ENCODE assay signal across 9 cellular contexts in genomic region chr19:10107817-10108367, GRCh38. TPM values are rescaled to one million over a fixed set of nuclear protein-coding genes. Genes with fewer than 3 reads are reported as not detected.
A peak's percentile ranks its signal among the peaks of the same experiment; 100 is the strongest.
DNase-seq lines count a peak whose midpoint lies in the region; ATAC-seq and TF ChIP-seq lines count a peak whose summit lies in the region.
"Had no signal": no experiment of that assay in that cellular context is flagged by ENCODE, and none has a peak within 500 bp of the region (broad histone marks: within the 10 kb centered on the region; RNA-seq: fewer than 3 reads in every experiment).

No MANE protein-coding gene starts in this region.

- H3K79me1 ChIP-seq in mesenchymal stem cell (replicated peaks; ENCODE audit: low read length, poor library complexity, severe bottlenecking), result peaks cover 34% of the 10 kb centered on the region

- H3K27ac ChIP-seq in OCI-LY1 (ENCODE audit: low read depth, low read length, poor library complexity, severe bottlenecking) (peak overlapping the region; percentile 67), mesenchymal stem cell (ENCODE audit: low read length, poor library complexity, severe bottlenecking) (no peak overlapping the region), dorsolateral prefrontal cortex (no peak overlapping the region)
- H3K27ac ChIP-seq: adrenal gland, lower lobe of right lung had no signal

- H3F3A ChIP-seq in OCI-LY1 (ENCODE audit: insufficient read depth, low read length), result peaks cover 28% of the 10 kb centered on the region

- no peak overlapping the region for H3K4ac ChIP-seq in mesenchymal stem cell (ENCODE audit: low read depth in 1 of 2, low read length in 2 of 2)

- no peak overlapping the region for H2AK5ac ChIP-seq in mesenchymal stem cell (ENCODE audit: low read length, severe bottlenecking)

- TF ChIP-seq CTCF in OCI-LY1 (IDR thresholded peaks at IDR 0.05; ENCODE audit: low read length), result no peak
- TF ChIP-seq CTCF in dorsolateral prefrontal cortex (IDR thresholded peaks at IDR 0.05 in 54 of 56, conservative IDR thresholded peaks at IDR 0.05 in 2 of 56; ENCODE audit: low read depth in 1 of 56, partially characterized antibody in 56 of 56), result no peak

- H3K4me1 ChIP-seq in OCI-LY1 (ENCODE audit: insufficient read depth, low read length, severe bottlenecking), result peaks cover 86% of the 10 kb centered on the region
- H3K4me1 ChIP-seq in mesenchymal stem cell (ENCODE audit: control insufficient read depth, insufficient read depth, low read depth, low read length), result peaks cover 19% of the 10 kb centered on the region

- no peak overlapping the region for H3K14ac ChIP-seq in mesenchymal stem cell (ENCODE audit: low read length in 2 of 2)

- no peak overlapping the region for H3K18ac ChIP-seq in mesenchymal stem cell (ENCODE audit: low read depth in 1 of 2, low read length in 2 of 2)

- H3K9ac ChIP-seq in OCI-LY1 (ENCODE audit: low read length) (peak overlapping the region; percentile 100), mesenchymal stem cell (ENCODE audit: low read length) (peak overlapping the region; percentile 92)

- peak overlapping the region; percentile 73 for H4K8ac ChIP-seq in mesenchymal stem cell (ENCODE audit: low read length)

- no peak overlapping the region for H2BK12ac ChIP-seq in mesenchymal stem cell (ENCODE audit: low read length in 2 of 2)

- H3K9me3 ChIP-seq in OCI-LY1 (ENCODE audit: low read length) (no peaks in the 10 kb centered on the region), mesenchymal stem cell (ENCODE audit: control insufficient read depth, low read length) (no peaks in the 10 kb centered on the region)
- H3K9me3 ChIP-seq: adrenal gland, lower lobe of right lung had no signal

- H3K79me2 ChIP-seq in OCI-LY1 (ENCODE audit: insufficient read depth, low read length), result peaks cover 13% of the 10 kb centered on the region

- no peaks in the 10 kb centered on the region for H3K9me2 ChIP-seq in OCI-LY1 (ENCODE audit: low read depth, low read length)

- peak overlapping the region; percentile 67 for H4K91ac ChIP-seq in mesenchymal stem cell (ENCODE audit: low read length)

- H2BK15ac ChIP-seq in mesenchymal stem cell (ENCODE audit: low read depth, poor library complexity, severe bottlenecking), result no peak overlapping the region

- DNase-seq in mesenchymal stem cell, result no peak
- no peak for DNase-seq in dorsolateral prefrontal cortex
- DNase-seq in HT-29 (ENCODE audit: low spot score), result no peak
- DNase-seq: adrenal gland, lower lobe of right lung, NCI-H1930 had no signal

- 96% methylated on average over 8 of the region's 14 CpGs for WGBS in mesenchymal stem cell

- H3K4me2 ChIP-seq in OCI-LY1 (ENCODE audit: low read length), result peak overlapping the region; percentile 94
- H3K4me2 ChIP-seq in mesenchymal stem cell (ENCODE audit: low read length, poor library complexity, severe bottlenecking), result no peak overlapping the region

- H4K20me1 ChIP-seq in OCI-LY1 (ENCODE audit: insufficient read depth, low read length), result no peaks in the 10 kb centered on the region

- H3K4me3 ChIP-seq in GM08714 (ENCODE audit: low read length) (peak overlapping the region; percentile 75; the same call in 1 of the 2 replicates), OCI-LY1 (ENCODE audit: low read depth, low read length, poor library complexity, severe bottlenecking) (peak overlapping the region; percentile 99), mesenchymal stem cell (ENCODE audit: insufficient read depth in 1 of 2, low read depth in 1 of 2, low read length in 2 of 2) (peak overlapping the region in 1 of 2 experiments; percentile 12), dorsolateral prefrontal cortex (peak overlapping the region in 5 of 59 donors; percentile 83 to 97 (median 87))

- no peak overlapping the region for H2AFZ ChIP-seq in OCI-LY1 (ENCODE audit: low read length)
- no peak overlapping the region for H2AFZ ChIP-seq in mesenchymal stem cell (ENCODE audit: low read depth, low read length)

- H3K27me3 ChIP-seq in OCI-LY1 (ENCODE audit: insufficient read depth, low read length) (no peaks in the 10 kb centered on the region), mesenchymal stem cell (ENCODE audit: control insufficient read depth in 1 of 2, insufficient read depth in 1 of 2, low read length in 2 of 2) (no peaks in the 10 kb centered on the region), dorsolateral prefrontal cortex (no peaks in the 10 kb centered on the region)
- H3K27me3 ChIP-seq: adrenal gland had no signal

- no peak for ATAC-seq in HG02973 (IDR thresholded peaks at IDR 0.05; ENCODE audit: unreplicated experiment)
- ATAC-seq: lower lobe of right lung had no signal

- H2BK5ac ChIP-seq in mesenchymal stem cell (ENCODE audit: low read depth, low read length, poor library complexity, severe bottlenecking), result no peak overlapping the region

- H3K36me3 ChIP-seq in OCI-LY1 (ENCODE audit: insufficient read depth, low read length), result peaks cover 57% of the 10 kb centered on the region
- peaks cover 46 to 54% of the 10 kb centered on the region in 2 experiments for H3K36me3 ChIP-seq in mesenchymal stem cell (ENCODE audit: control insufficient read depth in 1 of 2, insufficient read depth in 2 of 2, low read depth in 1 of 2, low read length in 2 of 2)

- no peak overlapping the region for H3K23ac ChIP-seq in mesenchymal stem cell (ENCODE audit: low read length in 2 of 2)

- H2BK120ac ChIP-seq in mesenchymal stem cell (ENCODE audit: low read depth, low read length), result no peak overlapping the region

- intact Hi-C loops in dorsolateral prefrontal cortex (cut with DNase I), result loop anchor here (5.0 to 10.0 kb wide), 4 partner anchors 84 to 287 kb away; partner anchors contain the start of genes DNMT1 (in 1 of the 2), ICAM3 (in 1 of the 2), MRPL4 (in 1 of the 2) and RAVER1 (in 1 of the 2)

RNA-seq across cellular contexts. Expression of gene PPAN, which starts 1.7 kb away (rescaled TPM):
- 15.8 TPM for polyA plus RNA-seq in mesenchymal stem cell (2013, experiment 1 of 2)
- polyA plus RNA-seq in mesenchymal stem cell (2013, experiment 2 of 2), result 15.0 TPM
- total RNA-seq in dorsolateral prefrontal cortex, result 10 to 100 TPM; 32.9 to 65.3 (median 43.5) TPM
- total RNA-seq in HT-29 (2014; rRNA removed; shearing (Covaris generic)), result 90.3 and 97.0 TPM in 2 replicates

RNA-seq across cellular contexts. Expression of gene P2RY11, which starts 3.6 kb away (rescaled TPM):
- polyA plus RNA-seq in mesenchymal stem cell (2013, experiment 1 of 2), result 3.2 TPM
- 3.4 TPM for polyA plus RNA-seq in mesenchymal stem cell (2013, experiment 2 of 2)
- total RNA-seq in dorsolateral prefrontal cortex, result 10 to 100 TPM; 14.1 to 36.6 (median 23.2) TPM
- total RNA-seq in HT-29 (2014; rRNA removed; shearing (Covaris generic)), result 5.5 and 11.1 TPM in 2 replicates

RNA-seq across cellular contexts. Expression of gene ANGPTL6, which starts 5.4 kb away (rescaled TPM):
- 0.11 TPM for polyA plus RNA-seq in mesenchymal stem cell (2013, experiment 1 of 2)
- 0.16 TPM for polyA plus RNA-seq in mesenchymal stem cell (2013, experiment 2 of 2)
- 1 to 10 TPM in 47 of 120 experiments, under 1 TPM in 64, not detected in 9; 0.31 to 4.0 (median 0.87) TPM for total RNA-seq in dorsolateral prefrontal cortex
- total RNA-seq in HT-29 (2014; rRNA removed; shearing (Covaris generic)), result 0.34 and 1.6 TPM in 2 replicates

RNA-seq across cellular contexts. Expression of gene EIF3G, which starts 11.8 kb away (rescaled TPM):
- polyA plus RNA-seq in mesenchymal stem cell (2013, experiment 1 of 2), result 167 TPM
- 162 TPM for polyA plus RNA-seq in mesenchymal stem cell (2013, experiment 2 of 2)
- total RNA-seq in dorsolateral prefrontal cortex, result 100 to 1,000 TPM in 80 of 120 experiments, 10 to 100 TPM in 40; 78.7 to 131 (median 104) TPM
- total RNA-seq in HT-29 (2014; rRNA removed; shearing (Covaris generic)), result 288 and 299 TPM in 2 replicates

RNA-seq across cellular contexts. Expression of gene SHFL, which starts 21.8 kb away (rescaled TPM):
- 41.6 TPM for polyA plus RNA-seq in mesenchymal stem cell (2013, experiment 1 of 2)
- 41.6 TPM for polyA plus RNA-seq in mesenchymal stem cell (2013, experiment 2 of 2)
- 10 to 100 TPM; 34.9 to 82.2 (median 49.6) TPM for total RNA-seq in dorsolateral prefrontal cortex
- 12.9 and 16.9 TPM in 2 replicates for total RNA-seq in HT-29 (2014; rRNA removed; shearing (Covaris generic))
